In the genomic region with DNA sequence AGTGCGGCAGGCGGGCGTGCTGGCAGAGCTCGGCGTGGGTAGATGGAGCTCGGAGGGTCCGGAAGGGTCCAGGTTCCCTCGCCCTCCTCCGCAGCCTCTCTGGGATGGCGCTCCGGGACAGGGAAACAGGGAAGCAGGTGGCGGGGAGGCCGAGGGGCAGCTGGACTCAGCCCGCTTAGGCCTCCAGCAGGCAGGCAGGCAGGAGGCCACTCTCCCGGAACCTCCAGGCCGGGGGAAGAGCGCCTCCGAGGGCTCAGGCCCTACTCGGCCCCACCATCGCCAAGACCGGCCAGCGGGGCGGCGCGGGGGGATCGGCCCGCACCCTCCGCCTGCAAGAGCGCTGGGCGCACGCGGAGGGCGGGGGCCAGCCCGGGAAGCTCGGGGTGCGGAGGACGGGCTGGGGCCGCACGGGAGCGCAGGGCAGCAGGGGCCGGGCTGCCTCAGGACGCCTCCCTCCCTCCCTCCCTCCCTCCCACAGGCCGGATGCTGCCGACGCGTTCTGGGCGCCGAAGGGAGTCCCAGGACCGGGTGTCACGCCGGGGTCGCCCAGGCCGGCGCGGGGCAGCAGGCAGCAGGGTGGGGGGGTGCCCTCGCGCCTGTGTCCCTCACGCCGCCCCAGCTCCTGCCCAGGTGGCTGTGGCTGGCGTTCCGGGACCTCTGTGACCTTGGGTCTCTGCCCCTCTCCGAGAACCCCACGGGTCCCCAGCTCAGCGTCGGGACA, we compare ENCODE assay signal across 1 cellular context.
TF ChIP-seq lines count a peak whose summit lies in the region.

No MANE protein-coding gene starts in this region.

TF ChIP-seq in HepG2, 621 proteins besides CTCF, POLR2A, EP300 and RAD21 (continued from another document and continues in another):
- TF ChIP-seq, protein P1, sequence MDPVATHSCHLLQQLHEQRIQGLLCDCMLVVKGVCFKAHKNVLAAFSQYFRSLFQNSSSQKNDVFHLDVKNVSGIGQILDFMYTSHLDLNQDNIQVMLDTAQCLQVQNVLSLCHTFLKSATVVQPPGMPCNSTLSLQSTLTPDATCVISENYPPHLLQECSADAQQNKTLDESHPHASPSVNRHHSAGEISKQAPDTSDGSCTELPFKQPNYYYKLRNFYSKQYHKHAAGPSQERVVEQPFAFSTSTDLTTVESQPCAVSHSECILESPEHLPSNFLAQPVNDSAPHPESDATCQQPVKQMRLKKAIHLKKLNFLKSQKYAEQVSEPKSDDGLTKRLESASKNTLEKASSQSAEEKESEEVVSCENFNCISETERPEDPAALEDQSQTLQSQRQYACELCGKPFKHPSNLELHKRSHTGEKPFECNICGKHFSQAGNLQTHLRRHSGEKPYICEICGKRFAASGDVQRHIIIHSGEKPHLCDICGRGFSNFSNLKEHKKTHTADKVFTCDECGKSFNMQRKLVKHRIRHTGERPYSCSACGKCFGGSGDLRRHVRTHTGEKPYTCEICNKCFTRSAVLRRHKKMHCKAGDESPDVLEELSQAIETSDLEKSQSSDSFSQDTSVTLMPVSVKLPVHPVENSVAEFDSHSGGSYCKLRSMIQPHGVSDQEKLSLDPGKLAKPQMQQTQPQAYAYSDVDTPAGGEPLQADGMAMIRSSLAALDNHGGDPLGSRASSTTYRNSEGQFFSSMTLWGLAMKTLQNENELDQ (CRISPR knock-in tag; IDR thresholded peaks at IDR 0.05; ENCODE audit: borderline replicate concordance) = no peak
- TF ChIP-seq ISX (CRISPR knock-in tag; conservative IDR thresholded peaks at IDR 0.05) (no peak), ATAD3A (CRISPR knock-in tag; IDR thresholded peaks at IDR 0.05) (no peak), RAD51 (IDR thresholded peaks at IDR 0.05; ENCODE audit: borderline replicate concordance) (no peak), MYNN (CRISPR knock-in tag; IDR thresholded peaks at IDR 0.05; ENCODE audit: low read depth) (no peak), BORCS8-MEF2B (CRISPR knock-in tag; IDR thresholded peaks at IDR 0.05) (peak; percentile 56; the same call in 1 of the 2 replicates), HNRNPK (IDR thresholded peaks at IDR 0.05; ENCODE audit: low read depth, low read length, poor library complexity, severe bottlenecking) (peak; percentile 17), MIER2 (CRISPR knock-in tag; IDR thresholded peaks at IDR 0.05) (no peak), ZNF652 (CRISPR knock-in tag; IDR thresholded peaks at IDR 0.05; ENCODE audit: borderline replicate concordance, low read depth) (no peak), ZNF234 (CRISPR knock-in tag; conservative IDR thresholded peaks at IDR 0.05) (no peak), MTA1 (CRISPR knock-in tag; IDR thresholded peaks at IDR 0.05; ENCODE audit: borderline replicate concordance) (no peak), SOX13 (IDR thresholded peaks at IDR 0.05) (no peak), SOX13 (CRISPR knock-in tag; conservative IDR thresholded peaks at IDR 0.05 in 1 of 2, IDR thresholded peaks at IDR 0.05 in 1 of 2) (no peak), MTF1 (CRISPR knock-in tag; IDR thresholded peaks at IDR 0.05) (no peak), SNAPC2 (CRISPR knock-in tag; IDR thresholded peaks at IDR 0.05) (no peak; the same call in none of the 2 replicates), ZSCAN29 (CRISPR knock-in tag; conservative IDR thresholded peaks at IDR 0.05) (no peak), SAP130 (CRISPR knock-in tag; IDR thresholded peaks at IDR 0.05; ENCODE audit: low read depth) (peak; percentile 38), SYNCRIP (IDR thresholded peaks at IDR 0.05; ENCODE audit: insufficient read depth, low read depth, low read length) (no peak), SIN3B (IDR thresholded peaks at IDR 0.05; ENCODE audit: low read length) (no peak), ARID2 (CRISPR knock-in tag; IDR thresholded peaks at IDR 0.05; ENCODE audit: borderline replicate concordance) (0 out of 2 replicates have a peak, but pooled peaks have one; percentile 42), TMF1 (CRISPR knock-in tag; IDR thresholded peaks at IDR 0.05; ENCODE audit: low read depth) (no peak), MIXL1 (CRISPR knock-in tag; IDR thresholded peaks at IDR 0.05) (no peak), TCF12 (IDR thresholded peaks at IDR 0.05) (no peak), TCF12 (CRISPR knock-in tag; IDR thresholded peaks at IDR 0.05) (no peak), ZNF75D (CRISPR knock-in tag; IDR thresholded peaks at IDR 0.05; ENCODE audit: borderline replicate concordance) (no peak), NFIB (CRISPR knock-in tag; IDR thresholded peaks at IDR 0.05; ENCODE audit: borderline replicate concordance) (no peak), KMT2A (CRISPR knock-in tag; IDR thresholded peaks at IDR 0.05) (0 out of 2 replicates have a peak, but pooled peaks have one; percentile 48), DNMT1 (CRISPR knock-in tag; IDR thresholded peaks at IDR 0.05) (no peak)
- TF ChIP-seq, protein P2, sequence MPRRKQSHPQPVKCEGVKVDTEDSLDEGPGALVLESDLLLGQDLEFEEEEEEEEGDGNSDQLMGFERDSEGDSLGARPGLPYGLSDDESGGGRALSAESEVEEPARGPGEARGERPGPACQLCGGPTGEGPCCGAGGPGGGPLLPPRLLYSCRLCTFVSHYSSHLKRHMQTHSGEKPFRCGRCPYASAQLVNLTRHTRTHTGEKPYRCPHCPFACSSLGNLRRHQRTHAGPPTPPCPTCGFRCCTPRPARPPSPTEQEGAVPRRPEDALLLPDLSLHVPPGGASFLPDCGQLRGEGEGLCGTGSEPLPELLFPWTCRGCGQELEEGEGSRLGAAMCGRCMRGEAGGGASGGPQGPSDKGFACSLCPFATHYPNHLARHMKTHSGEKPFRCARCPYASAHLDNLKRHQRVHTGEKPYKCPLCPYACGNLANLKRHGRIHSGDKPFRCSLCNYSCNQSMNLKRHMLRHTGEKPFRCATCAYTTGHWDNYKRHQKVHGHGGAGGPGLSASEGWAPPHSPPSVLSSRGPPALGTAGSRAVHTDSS (CRISPR knock-in tag; conservative IDR thresholded peaks at IDR 0.05) = 0 out of 2 replicates have a peak, but pooled peaks have one; percentile 63
- TF ChIP-seq, protein P3, sequence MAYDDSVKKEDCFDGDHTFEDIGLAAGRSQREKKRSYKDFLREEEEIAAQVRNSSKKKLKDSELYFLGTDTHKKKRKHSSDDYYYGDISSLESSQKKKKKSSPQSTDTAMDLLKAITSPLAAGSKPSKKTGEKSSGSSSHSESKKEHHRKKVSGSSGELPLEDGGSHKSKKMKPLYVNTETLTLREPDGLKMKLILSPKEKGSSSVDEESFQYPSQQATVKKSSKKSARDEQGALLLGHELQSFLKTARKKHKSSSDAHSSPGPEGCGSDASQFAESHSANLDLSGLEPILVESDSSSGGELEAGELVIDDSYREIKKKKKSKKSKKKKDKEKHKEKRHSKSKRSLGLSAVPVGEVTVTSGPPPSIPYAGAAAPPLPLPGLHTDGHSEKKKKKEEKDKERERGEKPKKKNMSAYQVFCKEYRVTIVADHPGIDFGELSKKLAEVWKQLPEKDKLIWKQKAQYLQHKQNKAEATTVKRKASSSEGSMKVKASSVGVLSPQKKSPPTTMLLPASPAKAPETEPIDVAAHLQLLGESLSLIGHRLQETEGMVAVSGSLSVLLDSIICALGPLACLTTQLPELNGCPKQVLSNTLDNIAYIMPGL (CRISPR knock-in tag; IDR thresholded peaks at IDR 0.05; ENCODE audit: borderline replicate concordance in 1 of 2, low read depth in 1 of 2) = peak; percentile 53 to 72; a peak in 3 of 4 replicates
- TF ChIP-seq, protein P4, sequence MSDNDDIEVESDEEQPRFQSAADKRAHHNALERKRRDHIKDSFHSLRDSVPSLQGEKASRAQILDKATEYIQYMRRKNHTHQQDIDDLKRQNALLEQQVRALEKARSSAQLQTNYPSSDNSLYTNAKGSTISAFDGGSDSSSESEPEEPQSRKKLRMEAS (IDR thresholded peaks at IDR 0.05) = peak; percentile 18; the same call in 1 of the 2 replicates
- TF ChIP-seq, protein P5, sequence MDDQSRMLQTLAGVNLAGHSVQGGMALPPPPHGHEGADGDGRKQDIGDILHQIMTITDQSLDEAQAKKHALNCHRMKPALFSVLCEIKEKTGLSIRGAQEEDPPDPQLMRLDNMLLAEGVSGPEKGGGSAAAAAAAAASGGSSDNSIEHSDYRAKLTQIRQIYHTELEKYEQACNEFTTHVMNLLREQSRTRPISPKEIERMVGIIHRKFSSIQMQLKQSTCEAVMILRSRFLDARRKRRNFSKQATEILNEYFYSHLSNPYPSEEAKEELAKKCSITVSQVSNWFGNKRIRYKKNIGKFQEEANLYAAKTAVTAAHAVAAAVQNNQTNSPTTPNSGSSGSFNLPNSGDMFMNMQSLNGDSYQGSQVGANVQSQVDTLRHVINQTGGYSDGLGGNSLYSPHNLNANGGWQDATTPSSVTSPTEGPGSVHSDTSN (CRISPR knock-in tag; IDR thresholded peaks at IDR 0.05; ENCODE audit: borderline replicate concordance) = no peak
- TF ChIP-seq, protein P6, sequence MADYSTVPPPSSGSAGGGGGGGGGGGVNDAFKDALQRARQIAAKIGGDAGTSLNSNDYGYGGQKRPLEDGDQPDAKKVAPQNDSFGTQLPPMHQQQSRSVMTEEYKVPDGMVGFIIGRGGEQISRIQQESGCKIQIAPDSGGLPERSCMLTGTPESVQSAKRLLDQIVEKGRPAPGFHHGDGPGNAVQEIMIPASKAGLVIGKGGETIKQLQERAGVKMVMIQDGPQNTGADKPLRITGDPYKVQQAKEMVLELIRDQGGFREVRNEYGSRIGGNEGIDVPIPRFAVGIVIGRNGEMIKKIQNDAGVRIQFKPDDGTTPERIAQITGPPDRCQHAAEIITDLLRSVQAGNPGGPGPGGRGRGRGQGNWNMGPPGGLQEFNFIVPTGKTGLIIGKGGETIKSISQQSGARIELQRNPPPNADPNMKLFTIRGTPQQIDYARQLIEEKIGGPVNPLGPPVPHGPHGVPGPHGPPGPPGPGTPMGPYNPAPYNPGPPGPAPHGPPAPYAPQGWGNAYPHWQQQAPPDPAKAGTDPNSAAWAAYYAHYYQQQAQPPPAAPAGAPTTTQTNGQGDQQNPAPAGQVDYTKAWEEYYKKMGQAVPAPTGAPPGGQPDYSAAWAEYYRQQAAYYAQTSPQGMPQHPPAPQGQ (CRISPR knock-in tag; IDR thresholded peaks at IDR 0.05; ENCODE audit: borderline replicate concordance) = no peak
- TF ChIP-seq, protein P7, sequence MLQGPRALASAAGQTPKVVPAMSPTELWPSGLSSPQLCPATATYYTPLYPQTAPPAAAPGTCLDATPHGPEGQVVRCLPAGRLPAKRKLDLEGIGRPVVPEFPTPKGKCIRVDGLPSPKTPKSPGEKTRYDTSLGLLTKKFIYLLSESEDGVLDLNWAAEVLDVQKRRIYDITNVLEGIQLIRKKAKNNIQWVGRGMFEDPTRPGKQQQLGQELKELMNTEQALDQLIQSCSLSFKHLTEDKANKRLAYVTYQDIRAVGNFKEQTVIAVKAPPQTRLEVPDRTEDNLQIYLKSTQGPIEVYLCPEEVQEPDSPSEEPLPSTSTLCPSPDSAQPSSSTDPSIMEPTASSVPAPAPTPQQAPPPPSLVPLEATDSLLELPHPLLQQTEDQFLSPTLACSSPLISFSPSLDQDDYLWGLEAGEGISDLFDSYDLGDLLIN (CRISPR knock-in tag; IDR thresholded peaks at IDR 0.05; ENCODE audit: borderline replicate concordance) = no peak
- TF ChIP-seq, protein P8, sequence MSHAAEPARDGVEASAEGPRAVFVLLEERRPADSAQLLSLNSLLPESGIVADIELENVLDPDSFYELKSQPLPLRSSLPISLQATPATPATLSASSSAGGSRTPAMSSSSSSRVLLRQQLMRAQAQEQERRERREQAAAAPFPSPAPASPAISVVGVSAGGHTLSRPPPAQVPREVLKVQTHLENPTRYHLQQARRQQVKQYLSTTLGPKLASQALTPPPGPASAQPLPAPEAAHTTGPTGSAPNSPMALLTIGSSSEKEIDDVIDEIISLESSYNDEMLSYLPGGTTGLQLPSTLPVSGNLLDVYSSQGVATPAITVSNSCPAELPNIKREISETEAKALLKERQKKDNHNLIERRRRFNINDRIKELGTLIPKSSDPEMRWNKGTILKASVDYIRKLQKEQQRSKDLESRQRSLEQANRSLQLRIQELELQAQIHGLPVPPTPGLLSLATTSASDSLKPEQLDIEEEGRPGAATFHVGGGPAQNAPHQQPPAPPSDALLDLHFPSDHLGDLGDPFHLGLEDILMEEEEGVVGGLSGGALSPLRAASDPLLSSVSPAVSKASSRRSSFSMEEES (CRISPR knock-in tag; IDR thresholded peaks at IDR 0.05) = no peak
- TF ChIP-seq, protein P9, sequence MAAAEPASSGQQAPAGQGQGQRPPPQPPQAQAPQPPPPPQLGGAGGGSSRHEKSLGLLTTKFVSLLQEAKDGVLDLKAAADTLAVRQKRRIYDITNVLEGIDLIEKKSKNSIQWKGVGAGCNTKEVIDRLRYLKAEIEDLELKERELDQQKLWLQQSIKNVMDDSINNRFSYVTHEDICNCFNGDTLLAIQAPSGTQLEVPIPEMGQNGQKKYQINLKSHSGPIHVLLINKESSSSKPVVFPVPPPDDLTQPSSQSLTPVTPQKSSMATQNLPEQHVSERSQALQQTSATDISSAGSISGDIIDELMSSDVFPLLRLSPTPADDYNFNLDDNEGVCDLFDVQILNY (CRISPR knock-in tag; conservative IDR thresholded peaks at IDR 0.05) = no peak
- TF ChIP-seq, protein P10, sequence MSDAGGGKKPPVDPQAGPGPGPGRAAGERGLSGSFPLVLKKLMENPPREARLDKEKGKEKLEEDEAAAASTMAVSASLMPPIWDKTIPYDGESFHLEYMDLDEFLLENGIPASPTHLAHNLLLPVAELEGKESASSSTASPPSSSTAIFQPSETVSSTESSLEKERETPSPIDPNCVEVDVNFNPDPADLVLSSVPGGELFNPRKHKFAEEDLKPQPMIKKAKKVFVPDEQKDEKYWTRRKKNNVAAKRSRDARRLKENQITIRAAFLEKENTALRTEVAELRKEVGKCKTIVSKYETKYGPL (CRISPR knock-in tag; IDR thresholded peaks at IDR 0.05) = no peak
- TF ChIP-seq, protein P11, sequence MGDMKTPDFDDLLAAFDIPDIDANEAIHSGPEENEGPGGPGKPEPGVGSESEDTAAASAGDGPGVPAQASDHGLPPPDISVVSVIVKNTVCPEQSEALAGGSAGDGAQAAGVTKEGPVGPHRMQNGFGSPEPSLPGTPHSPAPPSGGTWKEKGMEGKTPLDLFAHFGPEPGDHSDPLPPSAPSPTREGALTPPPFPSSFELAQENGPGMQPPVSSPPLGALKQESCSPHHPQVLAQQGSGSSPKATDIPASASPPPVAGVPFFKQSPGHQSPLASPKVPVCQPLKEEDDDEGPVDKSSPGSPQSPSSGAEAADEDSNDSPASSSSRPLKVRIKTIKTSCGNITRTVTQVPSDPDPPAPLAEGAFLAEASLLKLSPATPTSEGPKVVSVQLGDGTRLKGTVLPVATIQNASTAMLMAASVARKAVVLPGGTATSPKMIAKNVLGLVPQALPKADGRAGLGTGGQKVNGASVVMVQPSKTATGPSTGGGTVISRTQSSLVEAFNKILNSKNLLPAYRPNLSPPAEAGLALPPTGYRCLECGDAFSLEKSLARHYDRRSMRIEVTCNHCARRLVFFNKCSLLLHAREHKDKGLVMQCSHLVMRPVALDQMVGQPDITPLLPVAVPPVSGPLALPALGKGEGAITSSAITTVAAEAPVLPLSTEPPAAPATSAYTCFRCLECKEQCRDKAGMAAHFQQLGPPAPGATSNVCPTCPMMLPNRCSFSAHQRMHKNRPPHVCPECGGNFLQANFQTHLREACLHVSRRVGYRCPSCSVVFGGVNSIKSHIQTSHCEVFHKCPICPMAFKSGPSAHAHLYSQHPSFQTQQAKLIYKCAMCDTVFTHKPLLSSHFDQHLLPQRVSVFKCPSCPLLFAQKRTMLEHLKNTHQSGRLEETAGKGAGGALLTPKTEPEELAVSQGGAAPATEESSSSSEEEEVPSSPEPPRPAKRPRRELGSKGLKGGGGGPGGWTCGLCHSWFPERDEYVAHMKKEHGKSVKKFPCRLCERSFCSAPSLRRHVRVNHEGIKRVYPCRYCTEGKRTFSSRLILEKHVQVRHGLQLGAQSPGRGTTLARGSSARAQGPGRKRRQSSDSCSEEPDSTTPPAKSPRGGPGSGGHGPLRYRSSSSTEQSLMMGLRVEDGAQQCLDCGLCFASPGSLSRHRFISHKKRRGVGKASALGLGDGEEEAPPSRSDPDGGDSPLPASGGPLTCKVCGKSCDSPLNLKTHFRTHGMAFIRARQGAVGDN (CRISPR knock-in tag; IDR thresholded peaks at IDR 0.05) = peak; percentile 88
